In the genomic region with DNA sequence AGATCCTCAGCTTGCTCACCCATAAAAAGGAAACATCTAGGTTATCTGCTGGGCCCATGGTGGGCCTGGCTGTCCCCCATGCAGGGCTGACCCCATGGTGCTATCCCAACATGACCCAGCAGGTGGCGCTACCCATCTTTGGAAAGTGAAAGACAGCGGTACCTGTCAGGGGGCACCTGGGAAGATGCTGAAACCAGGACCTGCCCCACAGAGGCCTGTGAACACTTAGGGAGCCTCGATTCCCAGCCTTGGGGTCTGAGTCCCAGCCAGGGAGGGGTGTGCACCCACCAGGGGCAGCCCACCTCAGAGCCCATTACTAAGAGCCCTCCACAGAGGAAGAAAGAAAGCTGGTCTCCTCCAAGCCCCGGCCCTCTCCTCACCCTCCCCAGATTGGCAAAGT, we compare ENCODE assay signal across 8 cellular contexts. TPM values are rescaled to one million over a fixed set of nuclear protein-coding genes. Genes with fewer than 3 reads are reported as not detected.
DNase-seq lines count a peak whose midpoint lies in the region; ATAC-seq and TF ChIP-seq lines count a peak whose summit lies in the region.

No MANE protein-coding gene starts in this region.

- H3K4me3 ChIP-seq in hepatocyte: no peak overlapping the region

- no peaks in the 10 kb centered on the region for H3K36me3 ChIP-seq in hepatocyte (replicated peaks; ENCODE audit: insufficient read depth, low read depth)

- peak; percentile 26 for DNase-seq in EL
- DNase-seq in activated naive CD8-positive, alpha-beta T cell treated with anti-CD3 and anti-CD28 coated beads, Interleukin-2, amount 50 U/mL, for 16 hours (ENCODE audit: low read depth, low spot score): peak; percentile 73
- DNase-seq in hepatocyte (ENCODE audit: low spot score): peak; percentile 74
- DNase-seq in stimulated activated CD4-positive, alpha-beta T cell treated with anti-CD3 and anti-CD28 coated beads, Interleukin-15, amount 100 ng/mL, for 1 hour (ENCODE audit: low read depth in 1 of 2, low spot score in 1 of 2): peak; percentile 63 to 77

- H3K4me1 ChIP-seq in hepatocyte (ENCODE audit: insufficient read depth): no peaks in the 10 kb centered on the region

- no peaks in the 10 kb centered on the region for H3K9me3 ChIP-seq in hepatocyte (ENCODE audit: low read depth)

- no peaks in the 10 kb centered on the region for H3K9me2 ChIP-seq in hepatocyte (replicated peaks; ENCODE audit: insufficient read depth)

- no peaks in the 10 kb centered on the region for H3K27me3 ChIP-seq in hepatocyte

- peak; percentile 66 for ATAC-seq in HG03354 (IDR thresholded peaks at IDR 0.05; ENCODE audit: poor library complexity, severe bottlenecking, unreplicated experiment)
- peak; percentile 86 for ATAC-seq in SK-N-SH treated with all-trans-retinoic acid at 6 μM for 48 hours
- no peak for ATAC-seq in HG02938 (IDR thresholded peaks at IDR 0.05; ENCODE audit: unreplicated experiment)
- no peak for ATAC-seq in GM19328 (IDR thresholded peaks at IDR 0.05; ENCODE audit: unreplicated experiment)

- H2AFZ ChIP-seq in hepatocyte: no peak overlapping the region

- no peak overlapping the region for H3K4me2 ChIP-seq in hepatocyte

- TF ChIP-seq CTCF in hepatocyte (IDR thresholded peaks at IDR 0.05; ENCODE audit: poor library complexity): peak; percentile 80

- no peaks in the 10 kb centered on the region for H3K79me2 ChIP-seq in hepatocyte

- 45% methylated on average over 4 of the region's 4 CpGs for WGBS in hepatocyte (ENCODE audit: low lambda C conversion rate, missing lambda C conversion rate)

- H4K20me1 ChIP-seq in hepatocyte (ENCODE audit: insufficient read depth, poor library complexity, severe bottlenecking): no peaks in the 10 kb centered on the region

- no peak overlapping the region for H3K27ac ChIP-seq in hepatocyte

TF ChIP-seq in SK-N-SH treated with all-trans-retinoic acid at 6 μM for 48 hours, 23 proteins besides CTCF, POLR2A, EP300 and RAD21:
- TF ChIP-seq ZFP30 (CRISPR knock-in tag; IDR thresholded peaks at IDR 0.05) (no peak), ZNF565 (CRISPR knock-in tag; conservative IDR thresholded peaks at IDR 0.05; ENCODE audit: low read depth) (no peak), ZC3H10 (CRISPR knock-in tag; IDR thresholded peaks at IDR 0.05) (no peak), OSR1 (CRISPR knock-in tag; IDR thresholded peaks at IDR 0.05) (no peak), GLIS3 (CRISPR knock-in tag; IDR thresholded peaks at IDR 0.05) (no peak), ESRRG (CRISPR knock-in tag; IDR thresholded peaks at IDR 0.05) (no peak), TOX (CRISPR knock-in tag; IDR thresholded peaks at IDR 0.05; ENCODE audit: borderline replicate concordance) (no peak)
- TF ChIP-seq, protein P1, sequence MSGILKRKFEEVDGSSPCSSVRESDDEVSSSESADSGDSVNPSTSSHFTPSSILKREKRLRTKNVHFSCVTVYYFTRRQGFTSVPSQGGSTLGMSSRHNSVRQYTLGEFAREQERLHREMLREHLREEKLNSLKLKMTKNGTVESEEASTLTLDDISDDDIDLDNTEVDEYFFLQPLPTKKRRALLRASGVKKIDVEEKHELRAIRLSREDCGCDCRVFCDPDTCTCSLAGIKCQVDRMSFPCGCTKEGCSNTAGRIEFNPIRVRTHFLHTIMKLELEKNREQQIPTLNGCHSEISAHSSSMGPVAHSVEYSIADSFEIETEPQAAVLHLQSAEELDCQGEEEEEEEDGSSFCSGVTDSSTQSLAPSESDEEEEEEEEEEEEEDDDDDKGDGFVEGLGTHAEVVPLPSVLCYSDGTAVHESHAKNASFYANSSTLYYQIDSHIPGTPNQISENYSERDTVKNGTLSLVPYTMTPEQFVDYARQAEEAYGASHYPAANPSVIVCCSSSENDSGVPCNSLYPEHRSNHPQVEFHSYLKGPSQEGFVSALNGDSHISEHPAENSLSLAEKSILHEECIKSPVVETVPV (CRISPR knock-in tag; IDR thresholded peaks at IDR 0.05): no peak
TF ChIP-seq in SK-N-SH treated with all-trans-retinoic acid at 6 μM for 48 hours: peak in this region for 0.

RNA-seq across cellular contexts. Expression of a gene that starts 46.6 kb away (rescaled TPM):
- 15.3 and 15.6 TPM in 2 replicates for total RNA-seq in hepatocyte
- polyA plus RNA-seq in hepatocyte: 8.5 and 12.4 TPM in 2 replicates

RNA-seq across cellular contexts. Expression of a gene that starts 48.1 kb away (rescaled TPM):
- 19.9 and 25.7 TPM in 2 replicates for total RNA-seq in hepatocyte
- polyA plus RNA-seq in hepatocyte: 11.0 and 13.2 TPM in 2 replicates

Comparison
In these comparisons a context has a peak if more than half of its experiments do, and no peak if none do; other contexts are left out.
1. ATAC-seq: peak in HG03354 (single experiment) and SK-N-SH treated with all-trans-retinoic acid at 6 μM for 48 hours (single experiment); none in HG02938 (single experiment) and GM19328 (single experiment).
2. Peak in every context shown above with its lines, with median percentiles within 50 percentile points of each other: DNase-seq.